22 cellular contexts compared by ENCODE assay signal in the genomic region with DNA sequence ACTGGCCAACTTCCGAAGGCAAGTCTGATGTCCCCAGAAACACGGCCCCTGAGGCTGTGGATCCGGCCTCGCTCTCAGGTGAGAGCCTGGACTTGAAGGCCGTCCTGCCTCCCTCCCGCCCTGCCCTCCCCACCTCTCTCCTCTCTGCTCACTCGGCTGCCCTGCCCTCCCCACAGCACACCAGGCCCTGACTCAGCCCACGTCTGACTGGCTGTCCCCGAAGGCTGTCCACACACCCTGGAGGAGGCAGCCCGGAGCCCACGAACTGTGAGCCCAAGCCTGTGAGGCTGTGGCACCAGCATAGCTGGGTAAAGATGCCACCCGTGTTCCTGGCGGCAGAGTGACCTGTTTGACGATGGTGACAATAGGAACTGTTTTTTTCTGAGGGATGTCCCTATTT. TPM values are rescaled to one million over a fixed set of nuclear protein-coding genes. Genes with fewer than 3 reads are reported as not detected.
DNase-seq lines count a peak whose midpoint lies in the region; ATAC-seq, FAIRE-seq and TF ChIP-seq lines count a peak whose summit lies in the region.
"Had no signal": no experiment of that assay in that cellular context is flagged by ENCODE, and none has a peak within 500 bp of the region (broad histone marks: within the 10 kb centered on the region; RNA-seq: fewer than 3 reads in every experiment).

No MANE protein-coding gene starts in this region.

- peak overlapping the region; percentile 69 for H3K27ac Mint-ChIP-seq in mesothelial cell of epicardium
- H3K27ac Mint-ChIP-seq: CD4-positive, alpha-beta memory T cell; GM23338 had no signal

- H3K9me3 Mint-ChIP-seq in mesothelial cell of epicardium: no peaks in the 10 kb centered on the region
- H3K9me3 Mint-ChIP-seq: CD4-positive, alpha-beta memory T cell; GM23338 had no signal

- no peaks in the 10 kb centered on the region for H3K36me3 Mint-ChIP-seq in mesothelial cell of epicardium
- H3K36me3 Mint-ChIP-seq: CD4-positive, alpha-beta memory T cell had no signal

- FAIRE-seq in H54 (lab: Jason Lieb, UNC) (no peak), HTR-8/SVneo (lab: Jason Lieb, UNC) (peak; percentile 80)
- FAIRE-seq: A204.1, GM12878 had no signal

- DNase-seq in H54 (ENCODE audit: insufficient read length, low spot score) (peak; percentile 74), HTR-8/SVneo (ENCODE audit: insufficient read length, low spot score) (no peak), RWPE2 (ENCODE audit: low spot score) (no peak), mesothelial cell of epicardium (ENCODE audit: low spot score in 2 of 2, unreplicated experiment in 2 of 2) (no peak), DMS79 (lab: John Stamatoyannopoulos, UW) (no peak), NCI-H446 (lab: John Stamatoyannopoulos, UW) (no peak), Ammon's horn (ENCODE audit: low spot score) (no peak), NCI-H1105 treated with DMSO at 0.1 percent for 48 hours (lab: John Stamatoyannopoulos, UW) (no peak)
- DNase-seq: AML-193, C1 segment of cervical spinal cord, Calu3, COR-L47, DMS153, EL, GDM1 had no signal

- no peak for TF ChIP-seq POLR2A in H54 (IDR thresholded peaks at IDR 0.05; ENCODE audit: low read depth, low read length)

- peaks cover 48% of the 10 kb centered on the region for H3K4me1 Mint-ChIP-seq in mesothelial cell of epicardium

- no peaks in the 10 kb centered on the region for H3K9me3 ChIP-seq in RWPE2 (ENCODE audit: severe bottlenecking)
- H3K9me3 ChIP-seq: HAP-1 had no signal

- no peak overlapping the region for H3K27ac ChIP-seq in RWPE2 (ENCODE audit: poor library complexity, severe bottlenecking)
- H3K27ac ChIP-seq: 22Rv1 had no signal

- no peaks in the 10 kb centered on the region for H3K27me3 Mint-ChIP-seq in mesothelial cell of epicardium (ENCODE audit: low read depth)

- H3K36me3 ChIP-seq in RWPE2 (ENCODE audit: low read depth): no peaks in the 10 kb centered on the region
- H3K36me3 ChIP-seq: HAP-1 had no signal

- H3K27me3 ChIP-seq in RWPE2 (ENCODE audit: insufficient read depth, poor library complexity, severe bottlenecking): peaks cover 8% of the 10 kb centered on the region

- TF ChIP-seq CTCF in RWPE2 (IDR thresholded peaks at IDR 0.05; ENCODE audit: poor library complexity, severe bottlenecking) (no peak), mesothelial cell of epicardium (IDR thresholded peaks at IDR 0.05; ENCODE audit: unreplicated experiment) (no peak)

- no peaks in the 10 kb centered on the region for H3K4me1 ChIP-seq in RWPE2 (ENCODE audit: insufficient read depth, poor library complexity, severe bottlenecking)
- H3K4me1 ChIP-seq: HAP-1 had no signal

- 0 out of 3 replicates have a peak, but pooled peaks have one; percentile 6 for ATAC-seq in RWPE2 (ENCODE audit: low read depth)
- ATAC-seq: GM12878 had no signal

- no peak overlapping the region for H3K4me3 ChIP-seq in RWPE2 (ENCODE audit: severe bottlenecking)
- H3K4me3 ChIP-seq: GM12878, GM23338, HAP-1 had no signal

- H3K4me3 Mint-ChIP-seq in mesothelial cell of epicardium: no peak overlapping the region
- H3K4me3 Mint-ChIP-seq: CD4-positive, alpha-beta memory T cell; GM23338 had no signal

RNA-seq across cellular contexts. Expression of gene GATA5, which starts 16.3 kb away (rescaled TPM):
- 26.0 to 30.0 TPM (median 27.5 TPM) in 3 replicates for total RNA-seq in mesothelial cell of epicardium
- total RNA-seq: Calu3; CD4-positive, alpha-beta memory T cell; GM12878 had no signal

RNA-seq across cellular contexts. Expression of gene RBBP8NL, which starts 32.1 kb away (rescaled TPM):
- total RNA-seq in mesothelial cell of epicardium: 12.3 to 13.5 TPM (median 12.6 TPM) in 3 replicates
- total RNA-seq: CD4-positive, alpha-beta memory T cell; GM12878; H4 had no signal

RNA-seq across cellular contexts. Expression of gene CABLES2, which starts 52.4 kb away (rescaled TPM):
- total RNA-seq in mesothelial cell of epicardium: 22.8 to 23.7 TPM (median 23.6 TPM) in 3 replicates
